ENCODE assay signal across 1 cellular context in genomic region chr3:150270883-150271577, GRCh38.
TF ChIP-seq lines count a peak whose summit lies in the region.

No MANE protein-coding gene starts in this region.

TF ChIP-seq in GM23338, 12 proteins besides CTCF, POLR2A, EP300 and RAD21 (continued from another document):
- TF ChIP-seq, protein P1, sequence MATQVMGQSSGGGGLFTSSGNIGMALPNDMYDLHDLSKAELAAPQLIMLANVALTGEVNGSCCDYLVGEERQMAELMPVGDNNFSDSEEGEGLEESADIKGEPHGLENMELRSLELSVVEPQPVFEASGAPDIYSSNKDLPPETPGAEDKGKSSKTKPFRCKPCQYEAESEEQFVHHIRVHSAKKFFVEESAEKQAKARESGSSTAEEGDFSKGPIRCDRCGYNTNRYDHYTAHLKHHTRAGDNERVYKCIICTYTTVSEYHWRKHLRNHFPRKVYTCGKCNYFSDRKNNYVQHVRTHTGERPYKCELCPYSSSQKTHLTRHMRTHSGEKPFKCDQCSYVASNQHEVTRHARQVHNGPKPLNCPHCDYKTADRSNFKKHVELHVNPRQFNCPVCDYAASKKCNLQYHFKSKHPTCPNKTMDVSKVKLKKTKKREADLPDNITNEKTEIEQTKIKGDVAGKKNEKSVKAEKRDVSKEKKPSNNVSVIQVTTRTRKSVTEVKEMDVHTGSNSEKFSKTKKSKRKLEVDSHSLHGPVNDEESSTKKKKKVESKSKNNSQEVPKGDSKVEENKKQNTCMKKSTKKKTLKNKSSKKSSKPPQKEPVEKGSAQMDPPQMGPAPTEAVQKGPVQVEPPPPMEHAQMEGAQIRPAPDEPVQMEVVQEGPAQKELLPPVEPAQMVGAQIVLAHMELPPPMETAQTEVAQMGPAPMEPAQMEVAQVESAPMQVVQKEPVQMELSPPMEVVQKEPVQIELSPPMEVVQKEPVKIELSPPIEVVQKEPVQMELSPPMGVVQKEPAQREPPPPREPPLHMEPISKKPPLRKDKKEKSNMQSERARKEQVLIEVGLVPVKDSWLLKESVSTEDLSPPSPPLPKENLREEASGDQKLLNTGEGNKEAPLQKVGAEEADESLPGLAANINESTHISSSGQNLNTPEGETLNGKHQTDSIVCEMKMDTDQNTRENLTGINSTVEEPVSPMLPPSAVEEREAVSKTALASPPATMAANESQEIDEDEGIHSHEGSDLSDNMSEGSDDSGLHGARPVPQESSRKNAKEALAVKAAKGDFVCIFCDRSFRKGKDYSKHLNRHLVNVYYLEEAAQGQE (IDR thresholded peaks at IDR 0.05; ENCODE audit: unreplicated experiment): no peak
- TF ChIP-seq POLR2AphosphoS5 (IDR thresholded peaks at IDR 0.05; ENCODE audit: low read depth) (no peak), EZH2 (IDR thresholded peaks at IDR 0.05; ENCODE audit: low read depth, unreplicated experiment) (no peak), NANOG (IDR thresholded peaks at IDR 0.05; ENCODE audit: borderline replicate concordance) (no peak), JUNB (IDR thresholded peaks at IDR 0.05; ENCODE audit: unreplicated experiment) (no peak), CREB1 (CRISPR knock-in tag; IDR thresholded peaks at IDR 0.05; ENCODE audit: low read depth) (no peak), ZNF331 (CRISPR knock-in tag; IDR thresholded peaks at IDR 0.05; ENCODE audit: low read depth) (no peak), ETS1 (IDR thresholded peaks at IDR 0.05) (no peak)
TF ChIP-seq in GM23338: peak in this region for 0.
